Comparison of ENCODE assay signal across 8 cellular contexts in genomic region chr3:71581981-71582611, GRCh38. TPM values are rescaled to one million over a fixed set of nuclear protein-coding genes. Genes with fewer than 3 reads are reported as not detected.
DNase-seq lines count a peak whose midpoint lies in the region; ATAC-seq and TF ChIP-seq lines count a peak whose summit lies in the region.

No MANE protein-coding gene starts in this region.

- no CpG with 5 or more reads among the region's 62 CpGs for WGBS in H9 (ENCODE audit: extremely low coverage, insufficient read length, low lambda C conversion rate)

- H4K91ac ChIP-seq in H9 (ENCODE audit: insufficient read length, low read depth, low read length) = no peak overlapping the region

- peak overlapping the region; percentile 77 for H3K18ac ChIP-seq in H9 (ENCODE audit: insufficient read length, low read depth, low read length)

- CTCF ChIA-PET in Panc1 (lab: Charles Lee) = no interaction called here

- H3K36me3 ChIP-seq in Panc1 (ENCODE audit: control insufficient read depth, insufficient read depth, low read length) = no peaks in the 10 kb centered on the region
- no peaks in the 10 kb centered on the region for H3K36me3 ChIP-seq in subcutaneous abdominal adipose tissue (ENCODE audit: control insufficient read depth in 5 of 5, insufficient read depth in 5 of 5, low read length in 5 of 5)

- H3K27ac ChIP-seq in H9 (ENCODE audit: insufficient read length, low read depth, low read length) (no peak overlapping the region), Panc1 (ENCODE audit: low read length) (no peak overlapping the region), subcutaneous abdominal adipose tissue (ENCODE audit: low read depth, low read length) (peak overlapping the region; percentile 57)

- H3K4me3 ChIP-seq in Panc1 (ENCODE audit: low read depth in 2 of 2, low read length in 2 of 2) = peak overlapping the region; percentile 53 to 60
- peak overlapping the region; percentile 67 to 93 (median 85) for H3K4me3 ChIP-seq in subcutaneous abdominal adipose tissue (ENCODE audit: low read depth in 1 of 5, low read length in 5 of 5)

- H3K9me3 Mint-ChIP-seq in H9 (no peaks in the 10 kb centered on the region), nephron (no peaks in the 10 kb centered on the region)

- H3K23me2 ChIP-seq in H9 (ENCODE audit: insufficient read length, low read depth, low read length, poor library complexity, severe bottlenecking) = peaks cover 29% of the 10 kb centered on the region

- H2BK120ac ChIP-seq in H9 (ENCODE audit: low read depth, low read length, poor library complexity, severe bottlenecking) = no peak overlapping the region

- H2AFZ ChIP-seq in H9 (ENCODE audit: low read length) = no peak overlapping the region

- no peaks in the 10 kb centered on the region for H3K79me2 ChIP-seq in H9 (ENCODE audit: insufficient read depth, low read length)

- H3K56ac ChIP-seq in H9 (ENCODE audit: insufficient read length, low read depth, low read length) = no peak overlapping the region

- peaks cover 37% of the 10 kb centered on the region for H3K27me3 Mint-ChIP-seq in H9 (ENCODE audit: low read depth)
- H3K27me3 Mint-ChIP-seq in nephron (ENCODE audit: low read depth) = peaks cover 19% of the 10 kb centered on the region

- H3K4me3 Mint-ChIP-seq in H9 (peak overlapping the region; percentile 78 to 94), nephron (peak overlapping the region; percentile 97)

- H4K20me1 ChIP-seq in H9 (ENCODE audit: control insufficient read depth, insufficient read depth, insufficient read length) = no peaks in the 10 kb centered on the region

- H3K23ac ChIP-seq in H9 (ENCODE audit: insufficient read length, low read depth, low read length) = no peak overlapping the region

- peaks cover 22 to 24% of the 10 kb centered on the region in 2 experiments for H3K4me1 Mint-ChIP-seq in H9
- peaks cover 55% of the 10 kb centered on the region for H3K4me1 Mint-ChIP-seq in nephron

- in situ Hi-C loops in Panc1 (cut with HindIII; ENCODE audit: low pct_unique_long_range_greater_than_20kb, low sequenced_read_pairs) = no loop called here

- no peak overlapping the region for H3K4ac ChIP-seq in H9 (ENCODE audit: low read depth, low read length)

- H3K9ac ChIP-seq in H9 (ENCODE audit: extremely low read depth, insufficient read length, low read length) (peak overlapping the region; percentile 74), subcutaneous abdominal adipose tissue (ENCODE audit: low read length in 5 of 5) (peak overlapping the region in 4 of 5 donors; percentile 70 to 90 (median 81))

- intact Hi-C loops in Panc1 (cut with micrococcal nuclease; ENCODE audit: unreplicated experiment) = no loop called here

- H3K27ac Mint-ChIP-seq in H9 = peak overlapping the region in 2 of 3 experiments; percentile 34 to 74; a peak in 2 of 7 replicates
- peak overlapping the region; percentile 70 to 99 (median 96) for H3K27ac Mint-ChIP-seq in nephron

- H3K4me1 ChIP-seq in H9 (ENCODE audit: insufficient read depth, low read length) = 0 out of 2 replicates have a peak, but pooled peaks cover 2% of the 10 kb centered on the region
- no peaks in the 10 kb centered on the region for H3K4me1 ChIP-seq in Panc1 (ENCODE audit: control insufficient read depth, insufficient read depth, low read length)
- peaks cover 0 to 34% (median 23%) of the 10 kb centered on the region in 5 donors for H3K4me1 ChIP-seq in subcutaneous abdominal adipose tissue (ENCODE audit: control insufficient read depth in 5 of 5, insufficient read depth in 5 of 5, low read length in 5 of 5)

- H2AK5ac ChIP-seq in H9 (ENCODE audit: insufficient read length, low read length) = no peak overlapping the region

- no peaks in the 10 kb centered on the region for H3K9me3 ChIP-seq in H9 (ENCODE audit: control insufficient read depth, low read depth, low read length)
- no peaks in the 10 kb centered on the region for H3K9me3 ChIP-seq in Panc1 (ENCODE audit: control insufficient read depth, insufficient read depth, low read depth, low read length)
- no peaks in the 10 kb centered on the region for H3K9me3 ChIP-seq in subcutaneous abdominal adipose tissue (ENCODE audit: control insufficient read depth in 5 of 5, low read length in 5 of 5)

- DNase-seq in H9 = peak; percentile 69
- DNase-seq in Panc1 (ENCODE audit: low read depth, low spot score) = no peak
- DNase-seq in activated gamma-delta T cell treated with Interleukin-2 at 50 U/mL for 16 hours = peak; percentile 9
- peak; percentile 2 for DNase-seq in foreskin melanocyte
- no peak for DNase-seq in GM19238 (ENCODE audit: insufficient read length, low spot score)
- DNase-seq in DMS153 (lab: John Stamatoyannopoulos, UW) = no peak

- H3K79me1 ChIP-seq in H9 (ENCODE audit: insufficient read depth, low read depth, low read length, poor library complexity, severe bottlenecking) = no peaks in the 10 kb centered on the region

- peaks cover 0 to 7% (median 0%) of the 10 kb centered on the region in 3 experiments; a peak in 1 of 7 replicates for H3K36me3 Mint-ChIP-seq in H9 (ENCODE audit: insufficient read depth in 1 of 3, low read depth in 3 of 3)
- no peaks in the 10 kb centered on the region for H3K36me3 Mint-ChIP-seq in nephron (ENCODE audit: low read depth)

- H3K14ac ChIP-seq in H9 (ENCODE audit: insufficient read depth, low read length) = peak overlapping the region; percentile 76; the same call in 1 of the 2 replicates

- H3T11ph ChIP-seq in H9 (ENCODE audit: low read length) = no peak overlapping the region

- H3K4me2 ChIP-seq in H9 (ENCODE audit: insufficient read depth, insufficient read length, low read length) = peak overlapping the region; percentile 63

- H4K5ac ChIP-seq in H9 (ENCODE audit: insufficient read length, low read depth, low read length) = no peak overlapping the region

- ATAC-seq in Panc1 = peak; percentile 62

- POLR2A ChIA-PET in Panc1 (lab: Charles Lee) = interaction anchor here (0.6 kb wide), 1 partner anchor 516 kb away, joined by 3 read pairs; no protein-coding TSS in a partner anchor

- no peak overlapping the region for H2BK15ac ChIP-seq in H9 (ENCODE audit: low read depth, low read length)

- H3K27me3 ChIP-seq in H9 (ENCODE audit: insufficient read depth, low read length) (peaks cover 9% of the 10 kb centered on the region; the same call in 1 of the 2 replicates), Panc1 (ENCODE audit: control insufficient read depth, insufficient read depth, low read length) (peaks cover 6% of the 10 kb centered on the region), subcutaneous abdominal adipose tissue (ENCODE audit: control insufficient read depth in 5 of 5, insufficient read depth in 4 of 5, low read length in 5 of 5) (no peaks in the 10 kb centered on the region)

- BruUV-seq in Panc1 (replicated peaks; lab: Mats Ljungman, UMichigan) = no TSS peak

- H2BK5ac ChIP-seq in H9 (ENCODE audit: insufficient read length, low read length) = no peak overlapping the region

- H2BK12ac ChIP-seq in H9 (ENCODE audit: insufficient read length, low read depth, low read length) = no peak overlapping the region

- H2BK20ac ChIP-seq in H9 (ENCODE audit: low read depth, low read length, poor library complexity, severe bottlenecking) = no peak overlapping the region

- no peak overlapping the region for H4K8ac ChIP-seq in H9 (replicated peaks; ENCODE audit: insufficient read length, low read depth, low read length)

- no peak for TF ChIP-seq CTCF in H9 (conservative IDR thresholded peaks at IDR 0.05)
- TF ChIP-seq CTCF in Panc1 (IDR thresholded peaks at IDR 0.05) = no peak
- TF ChIP-seq CTCF in nephron (IDR thresholded peaks at IDR 0.05; ENCODE audit: unreplicated experiment in 3 of 3) = no peak

RNA-seq across cellular contexts. Expression of gene FOXP1, which starts 1.4 kb away (rescaled TPM):
- total RNA-seq in H9 (2021) = 71.3 and 75.3 TPM in 2 replicates
- 2.9 TPM for total RNA-seq in Panc1 (2021; ENCODE audit: unreplicated experiment)
- polyA plus RNA-seq in Panc1 (2012; ENCODE audit: insufficient read length) = 0.97 TPM

Comparison
In these comparisons a context has a peak if more than half of its experiments do, and no peak if none do; other contexts are left out.
1. DNase-seq: peak in H9 (single experiment), activated gamma-delta T cell treated with Interleukin-2 at 50 U/mL for 16 hours (single experiment) and foreskin melanocyte (single experiment); none in Panc1 (single experiment), GM19238 (single experiment) and DMS153 (single experiment).
2. RNA of gene FOXP1, which starts 1.4 kb away (total RNA-seq): 71.3 to 75.3 TPM in H9; 2.9 TPM in Panc1 (single experiment); every median in the first group is over 10 times any median in the second.